ENCODE assay signal across 5 cellular contexts in the genomic region with DNA sequence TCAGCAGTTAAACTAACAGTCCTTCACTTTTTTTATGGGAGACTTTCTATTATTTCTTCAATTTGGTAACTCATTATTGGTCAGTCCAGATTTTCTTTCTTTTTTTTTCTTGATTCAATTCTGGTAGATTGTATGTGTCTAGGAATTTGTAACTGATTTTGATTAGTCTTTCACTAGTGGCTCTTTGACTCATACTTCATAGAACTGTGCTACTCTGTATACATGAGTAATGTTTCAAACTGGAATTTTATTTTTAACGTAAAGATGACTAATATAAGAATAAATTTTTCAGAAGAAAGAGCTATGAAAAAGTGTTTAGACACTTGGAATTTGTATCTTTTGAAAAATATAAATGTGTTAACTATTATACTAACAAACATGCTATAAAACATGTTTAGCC.
"Had no signal": no experiment of that assay in that cellular context is flagged by ENCODE, and none has a peak within 500 bp of the region (broad histone marks: within the 10 kb centered on the region; RNA-seq: fewer than 3 reads in every experiment).

No MANE protein-coding gene starts in this region.

- DNase-seq: H9, HCEC 1CT, KBM-7 had no signal

- H2AFZ ChIP-seq: GM23338 had no signal

- H3K4me2 ChIP-seq: GM23338 had no signal

- H3K4me3 ChIP-seq: GM23338 had no signal

- ATAC-seq: GM23338, HepG2 had no signal
